ENCODE assay signal across 13 cellular contexts in the genomic region with DNA sequence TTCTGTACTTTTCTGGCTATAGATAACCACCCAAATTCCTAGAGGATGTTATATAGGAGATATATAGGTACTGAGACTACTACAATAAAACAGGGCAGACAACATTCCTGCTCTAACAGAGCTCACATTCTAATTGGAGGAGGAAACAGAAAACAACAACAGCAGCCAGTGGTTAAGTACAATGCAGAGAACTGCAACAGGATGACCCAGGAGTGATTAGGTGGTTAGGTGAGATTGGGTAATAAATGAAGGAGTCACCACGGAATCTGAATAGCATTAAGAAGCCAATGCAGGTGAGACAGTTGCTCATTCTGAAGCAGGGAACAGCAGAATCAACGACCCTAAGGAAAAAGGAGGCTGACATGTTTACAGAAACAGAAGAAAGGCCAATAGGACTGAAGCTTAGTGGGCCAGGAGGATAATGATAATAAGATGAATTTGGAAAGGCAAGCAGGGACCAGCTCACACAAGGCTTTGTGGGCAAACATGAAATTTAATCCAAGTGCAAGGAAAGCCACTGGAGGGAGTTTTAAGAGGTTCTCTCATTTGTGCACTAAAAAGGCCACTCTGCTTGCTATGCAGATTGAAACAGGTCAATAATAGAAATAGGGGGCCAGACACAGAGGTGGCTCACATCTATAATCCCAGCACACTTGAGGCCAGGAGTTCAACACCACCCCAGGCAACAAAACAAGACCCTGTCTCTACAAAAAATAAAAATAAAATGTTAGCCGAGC. TPM values are rescaled to one million over a fixed set of nuclear protein-coding genes. Genes with fewer than 3 reads are reported as not detected.
DNase-seq lines count a peak whose midpoint lies in the region; ATAC-seq, FAIRE-seq and TF ChIP-seq lines count a peak whose summit lies in the region.
"Had no signal": no experiment of that assay in that cellular context is flagged by ENCODE, and none has a peak within 500 bp of the region (broad histone marks: within the 10 kb centered on the region; RNA-seq: fewer than 3 reads in every experiment).

No MANE protein-coding gene starts in this region.

- peak; percentile 93 for ATAC-seq in GM23338
- peak; percentile 44 for ATAC-seq in Panc1
- peak; percentile 97 for ATAC-seq in foreskin keratinocyte
- ATAC-seq: body of pancreas had no signal

- DNase-seq in GM23338 (ENCODE audit: low spot score) = peak; percentile 83
- DNase-seq in Panc1 (ENCODE audit: low read depth, low spot score) = no peak
- DNase-seq in foreskin keratinocyte = peak; percentile 90 to 94
- DNase-seq in RPMI8226 = no peak
- no peak for DNase-seq in substantia nigra (lab: John Stamatoyannopoulos, UW)
- no peak for DNase-seq in NCI-H748 treated with DMSO at 0.1 percent for 48 hours (lab: John Stamatoyannopoulos, UW)
- DNase-seq in NCI-H187 (lab: John Stamatoyannopoulos, UW) = no peak
- DNase-seq: activated B cell treated with CpG ODN at 0.5 μM for 24 hours, body of pancreas, SIG-M5 had no signal

- H3K4me3 Mint-ChIP-seq in GM23338 = no peak overlapping the region; the same call in 2 of the 3 replicates
- H3K4me3 Mint-ChIP-seq: activated B cell treated with CpG ODN at 0.5 μM for 24 hours had no signal

- H3F3A ChIP-seq in GM23338 (replicated peaks; ENCODE audit: low read depth) = no peaks in the 10 kb centered on the region

- H3K9me3 ChIP-seq in Panc1 (ENCODE audit: control insufficient read depth, insufficient read depth, low read depth, low read length) = no peaks in the 10 kb centered on the region
- H3K9me3 ChIP-seq: body of pancreas, esophagus muscularis mucosa had no signal

- FAIRE-seq in A204.1 (lab: Jason Lieb, UNC) = peak; percentile 60
- FAIRE-seq: G401.6 had no signal

- intact Hi-C loops in Panc1 (cut with micrococcal nuclease; ENCODE audit: unreplicated experiment) = no loop called here

- H3K4me1 Mint-ChIP-seq in GM23338 = peaks cover 29% of the 10 kb centered on the region

- no peaks in the 10 kb centered on the region for H3K9me3 Mint-ChIP-seq in GM23338
- H3K9me3 Mint-ChIP-seq: activated B cell treated with CpG ODN at 0.5 μM for 24 hours had no signal

- no peaks in the 10 kb centered on the region for H3K36me3 Mint-ChIP-seq in GM23338 (ENCODE audit: low read depth)

- CTCF ChIA-PET in Panc1 (lab: Charles Lee) = interaction anchor here (0.6 kb wide), 1 partner anchor 10 kb away, joined by 3 read pairs; no protein-coding TSS in a partner anchor

- H3K36me3 ChIP-seq in GM23338 (ENCODE audit: insufficient read depth) (no peaks in the 10 kb centered on the region), Panc1 (ENCODE audit: control insufficient read depth, insufficient read depth, low read length) (no peaks in the 10 kb centered on the region)
- H3K36me3 ChIP-seq: esophagus muscularis mucosa had no signal

- peaks cover 86% of the 10 kb centered on the region for H3K79me2 ChIP-seq in GM23338 (replicated peaks; ENCODE audit: insufficient read depth)

- H3K4me1 ChIP-seq in GM23338 (ENCODE audit: insufficient read depth) (peaks cover 26% of the 10 kb centered on the region), Panc1 (ENCODE audit: control insufficient read depth, insufficient read depth, low read length) (peaks cover 9% of the 10 kb centered on the region), foreskin keratinocyte (peaks cover 6% of the 10 kb centered on the region)

- H4K20me1 ChIP-seq in GM23338 (replicated peaks; ENCODE audit: insufficient read depth) = no peaks in the 10 kb centered on the region

- H3K4me3 ChIP-seq in GM23338 (no peak overlapping the region), Panc1 (ENCODE audit: low read depth in 2 of 2, low read length in 2 of 2) (no peak overlapping the region)
- H3K4me3 ChIP-seq: body of pancreas, esophagus muscularis mucosa had no signal

- no peaks in the 10 kb centered on the region for H3K9me2 ChIP-seq in GM23338 (ENCODE audit: insufficient read depth)

- no peak for TF ChIP-seq CTCF in GM23338 (conservative IDR thresholded peaks at IDR 0.05; ENCODE audit: low read depth in 2 of 2)
- no peak for TF ChIP-seq CTCF in Panc1 (IDR thresholded peaks at IDR 0.05)
- TF ChIP-seq CTCF in foreskin keratinocyte (conservative IDR thresholded peaks at IDR 0.05) = peak; percentile 40

- POLR2A ChIA-PET in Panc1 (lab: Charles Lee) = interaction anchor here (0.7 kb wide), 2 partner anchors 40 to 133 kb away, joined by 10 to 13 read pairs; no protein-coding TSS in a partner anchor

- H3K4me2 ChIP-seq in GM23338 = peak overlapping the region; percentile 3

- H3K27ac ChIP-seq in GM23338 (ENCODE audit: low read depth) (peak overlapping the region; percentile 82), Panc1 (ENCODE audit: low read length) (peak overlapping the region; percentile 30; the same call in 1 of the 2 replicates), foreskin keratinocyte (no peak overlapping the region), substantia nigra (ENCODE audit: low read depth, low read length, poor library complexity, severe bottlenecking) (no peak overlapping the region)
- H3K27ac ChIP-seq: body of pancreas, esophagus muscularis mucosa had no signal

- no TSS peak for BruUV-seq in Panc1 (replicated peaks; lab: Mats Ljungman, UMichigan)

- no peak overlapping the region for H2AFZ ChIP-seq in GM23338

- H3K27ac Mint-ChIP-seq in GM23338 = peak overlapping the region; percentile 97
- H3K27ac Mint-ChIP-seq: activated B cell treated with CpG ODN at 0.5 μM for 24 hours had no signal

- H3K27me3 Mint-ChIP-seq in GM23338 (ENCODE audit: insufficient read depth, low read depth, poor library complexity) = no peaks in the 10 kb centered on the region
- H3K27me3 Mint-ChIP-seq: activated B cell treated with CpG ODN at 0.5 μM for 24 hours had no signal

- H3K27me3 ChIP-seq in GM23338 (ENCODE audit: insufficient read depth) = no peaks in the 10 kb centered on the region
- no peaks in the 10 kb centered on the region for H3K27me3 ChIP-seq in Panc1 (ENCODE audit: control insufficient read depth, insufficient read depth, low read length)
- no peaks in the 10 kb centered on the region for H3K27me3 ChIP-seq in foreskin keratinocyte
- H3K27me3 ChIP-seq: body of pancreas, esophagus muscularis mucosa had no signal

- in situ Hi-C loops in Panc1 (cut with HindIII; ENCODE audit: low pct_unique_long_range_greater_than_20kb, low sequenced_read_pairs) = no loop called here

TF ChIP-seq in GM23338, 12 proteins besides CTCF, POLR2A, EP300 and RAD21 (continues in another document):
- TF ChIP-seq EZH2phosphoT487 (IDR thresholded peaks at IDR 0.05; ENCODE audit: unreplicated experiment) = no peak
- no peak for TF ChIP-seq ZNF114 (CRISPR knock-in tag; IDR thresholded peaks at IDR 0.05)
- TF ChIP-seq JUNB (IDR thresholded peaks at IDR 0.05; ENCODE audit: unreplicated experiment) = no peak
- no peak for TF ChIP-seq POLR2AphosphoS5 (IDR thresholded peaks at IDR 0.05; ENCODE audit: low read depth)
- TF ChIP-seq ZNF331 (CRISPR knock-in tag; IDR thresholded peaks at IDR 0.05; ENCODE audit: low read depth) = no peak
- TF ChIP-seq REST (IDR thresholded peaks at IDR 0.05; ENCODE audit: unreplicated experiment) = no peak
- no peak for TF ChIP-seq ETS1 (IDR thresholded peaks at IDR 0.05)
- no peak for TF ChIP-seq STAT1 (IDR thresholded peaks at IDR 0.05; ENCODE audit: unreplicated experiment)
- no peak for TF ChIP-seq NANOG (IDR thresholded peaks at IDR 0.05; ENCODE audit: borderline replicate concordance)

RNA-seq across cellular contexts. Expression of gene REEP3, which starts 16.9 kb away (rescaled TPM):
- total RNA-seq in GM23338 (2014; rRNA removed; shearing (Covaris generic)) = 29.5 and 31.9 TPM in 2 replicates
- polyA plus RNA-seq in GM23338 (2016; fragmentation: Nextera tagmentation; extraction: Ambion mirVana) = 47.2 and 48.7 TPM in 2 replicates
- total RNA-seq in Panc1 (2021; ENCODE audit: unreplicated experiment) = 135 TPM
- polyA plus RNA-seq in Panc1 (2012; ENCODE audit: insufficient read length) = 42.3 TPM
- 64.8 and 66.2 TPM in 2 replicates for total RNA-seq in foreskin keratinocyte
- 20.7 and 22.9 TPM in 2 replicates for polyA plus RNA-seq in foreskin keratinocyte

RNA-seq across cellular contexts. Expression of gene JMJD1C, which starts 38.5 kb away (rescaled TPM):
- total RNA-seq in GM23338 (2014; rRNA removed; shearing (Covaris generic)) = 405 and 435 TPM in 2 replicates
- polyA plus RNA-seq in GM23338 (2016; fragmentation: Nextera tagmentation; extraction: Ambion mirVana) (272 and 333 TPM in 2 replicates), foreskin keratinocyte (11.4 and 12.0 TPM in 2 replicates)
- total RNA-seq in Panc1 (2021; ENCODE audit: unreplicated experiment) (88.3 TPM), foreskin keratinocyte (42.0 and 51.6 TPM in 2 replicates)
- polyA plus RNA-seq in Panc1 (2012; ENCODE audit: insufficient read length) = 28.9 TPM

Comparison
In these comparisons a context has a peak if more than half of its experiments do, and no peak if none do; other contexts are left out.
1. ATAC-seq: peak in every context shown above with its lines; median percentile 97 in foreskin keratinocyte; 93 in GM23338; 44 in Panc1.
2. DNase-seq: peak in GM23338 (single experiment) and foreskin keratinocyte (2 of 2); none in Panc1 (single experiment), RPMI8226 (single experiment), substantia nigra (0 of 49), NCI-H748 treated with DMSO at 0.1 percent for 48 hours (single experiment) and NCI-H187 (0 of 2).
3. H3K27ac ChIP-seq: peak in GM23338 (single experiment) and Panc1 (single experiment); none in foreskin keratinocyte (single experiment) and substantia nigra (single experiment).